ENCODE assay signal across 7 cellular contexts in the genomic region with DNA sequence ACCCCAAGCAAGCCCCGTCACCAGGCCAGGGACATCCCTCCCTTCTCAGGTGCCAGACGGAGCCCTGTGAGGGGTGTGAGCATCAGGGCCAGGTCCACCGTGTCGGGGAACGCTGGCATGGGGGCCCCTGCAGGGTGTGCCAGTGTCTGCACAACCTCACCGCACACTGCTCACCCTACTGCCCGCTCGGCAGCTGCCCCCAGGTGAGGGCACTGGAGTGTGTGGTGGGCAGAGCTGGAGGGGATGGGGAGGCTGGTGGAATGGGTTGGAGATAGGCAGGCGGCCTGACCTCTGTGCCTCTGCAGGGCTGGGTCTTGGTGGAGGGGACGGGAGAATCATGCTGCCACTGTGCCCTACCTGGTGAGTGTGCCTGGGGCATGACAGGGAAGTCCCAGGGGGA. TPM values are rescaled to one million over a fixed set of nuclear protein-coding genes. Genes with fewer than 3 reads are reported as not detected.
"Had no signal": no experiment of that assay in that cellular context is flagged by ENCODE, and none has a peak within 500 bp of the region (broad histone marks: within the 10 kb centered on the region; RNA-seq: fewer than 3 reads in every experiment).

No MANE protein-coding gene starts in this region.

- H3K27ac ChIP-seq: HL-60 had no signal

- H3K9me3 Mint-ChIP-seq: IgD-negative memory B cell had no signal

- H3K36me3 Mint-ChIP-seq: IgD-negative memory B cell had no signal

- DNase-seq: IMR-90, KBM-7, KG1 had no signal

- H3K27ac Mint-ChIP-seq: IgD-negative memory B cell had no signal

- ATAC-seq: HepG2, K562 had no signal

- H3K4me3 ChIP-seq: K562 had no signal

RNA-seq across cellular contexts. Expression of a gene that starts 19.9 kb away (rescaled TPM):
- total RNA-seq: HepG2, IMR-90 had no signal
- polyA plus RNA-seq: IgD-negative memory B cell had no signal
